ENCODE assay signal across 2 cellular contexts in the genomic region with DNA sequence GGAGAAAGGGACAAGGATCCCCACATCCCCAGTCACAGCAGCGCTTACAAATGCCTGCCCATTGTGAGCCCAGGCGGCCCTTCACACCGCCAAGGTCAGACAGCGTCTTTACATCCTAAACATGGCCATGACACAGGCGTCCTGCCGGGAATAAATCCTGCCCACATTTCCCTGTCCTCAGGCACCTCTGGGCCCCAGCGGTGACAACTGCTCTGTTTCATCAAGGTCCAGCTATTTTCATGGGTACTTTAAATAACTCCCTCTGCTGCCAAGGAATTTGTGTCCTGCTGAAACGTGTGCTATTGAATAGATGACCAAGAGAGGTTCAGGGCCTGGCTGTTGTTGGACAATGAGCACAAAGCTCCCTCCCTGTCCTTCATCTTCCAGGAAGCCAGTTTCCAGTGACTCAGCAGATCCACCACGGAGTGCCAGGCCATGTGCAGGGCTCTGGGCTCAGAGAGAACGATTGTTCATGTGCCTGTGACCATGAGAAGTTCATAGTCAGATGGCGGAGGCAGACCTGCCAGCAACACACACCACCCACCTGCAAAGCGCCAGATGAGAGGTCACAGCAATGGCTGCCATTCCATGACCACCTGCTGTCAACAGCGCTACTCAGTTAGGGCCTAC.
TF ChIP-seq lines count a peak whose summit lies in the region.

No MANE protein-coding gene starts in this region.

TF ChIP-seq in endothelial cell of umbilical vein, 7 proteins besides CTCF, POLR2A, EP300 and RAD21 (continued from another document):
- TF ChIP-seq, protein P1, sequence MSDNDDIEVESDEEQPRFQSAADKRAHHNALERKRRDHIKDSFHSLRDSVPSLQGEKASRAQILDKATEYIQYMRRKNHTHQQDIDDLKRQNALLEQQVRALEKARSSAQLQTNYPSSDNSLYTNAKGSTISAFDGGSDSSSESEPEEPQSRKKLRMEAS (IDR thresholded peaks at IDR 0.05; ENCODE audit: insufficient read depth, insufficient read length): no peak
- TF ChIP-seq POLR2AphosphoS5 (IDR thresholded peaks at IDR 0.05; ENCODE audit: insufficient read depth, low read depth, low read length): no peak
- no peak for TF ChIP-seq JUN (IDR thresholded peaks at IDR 0.05; ENCODE audit: borderline replicate concordance, insufficient read depth, insufficient read length, low read depth)
- no peak for TF ChIP-seq MYC (IDR thresholded peaks at IDR 0.05; ENCODE audit: low read depth, low read length)
- no peak for TF ChIP-seq FOS (IDR thresholded peaks at IDR 0.05; ENCODE audit: borderline replicate concordance, insufficient read depth, low read length)

TF ChIP-seq in SK-N-SH treated with all-trans-retinoic acid at 6 μM for 48 hours, 23 proteins besides CTCF, POLR2A, EP300 and RAD21 (continued from another document):
- TF ChIP-seq, protein P2, sequence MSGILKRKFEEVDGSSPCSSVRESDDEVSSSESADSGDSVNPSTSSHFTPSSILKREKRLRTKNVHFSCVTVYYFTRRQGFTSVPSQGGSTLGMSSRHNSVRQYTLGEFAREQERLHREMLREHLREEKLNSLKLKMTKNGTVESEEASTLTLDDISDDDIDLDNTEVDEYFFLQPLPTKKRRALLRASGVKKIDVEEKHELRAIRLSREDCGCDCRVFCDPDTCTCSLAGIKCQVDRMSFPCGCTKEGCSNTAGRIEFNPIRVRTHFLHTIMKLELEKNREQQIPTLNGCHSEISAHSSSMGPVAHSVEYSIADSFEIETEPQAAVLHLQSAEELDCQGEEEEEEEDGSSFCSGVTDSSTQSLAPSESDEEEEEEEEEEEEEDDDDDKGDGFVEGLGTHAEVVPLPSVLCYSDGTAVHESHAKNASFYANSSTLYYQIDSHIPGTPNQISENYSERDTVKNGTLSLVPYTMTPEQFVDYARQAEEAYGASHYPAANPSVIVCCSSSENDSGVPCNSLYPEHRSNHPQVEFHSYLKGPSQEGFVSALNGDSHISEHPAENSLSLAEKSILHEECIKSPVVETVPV (CRISPR knock-in tag; IDR thresholded peaks at IDR 0.05): no peak
- TF ChIP-seq ESRRG (CRISPR knock-in tag; IDR thresholded peaks at IDR 0.05) (no peak), ARNTL (CRISPR knock-in tag; IDR thresholded peaks at IDR 0.05; ENCODE audit: borderline replicate concordance, low read depth) (no peak), RARB (CRISPR knock-in tag; IDR thresholded peaks at IDR 0.05) (no peak), CSDC2 (CRISPR knock-in tag; IDR thresholded peaks at IDR 0.05) (no peak), ZFP3 (CRISPR knock-in tag; IDR thresholded peaks at IDR 0.05) (no peak), TCF4 (CRISPR knock-in tag; IDR thresholded peaks at IDR 0.05; ENCODE audit: borderline replicate concordance) (no peak), TOX (CRISPR knock-in tag; IDR thresholded peaks at IDR 0.05; ENCODE audit: borderline replicate concordance) (no peak)
- TF ChIP-seq, protein P3, sequence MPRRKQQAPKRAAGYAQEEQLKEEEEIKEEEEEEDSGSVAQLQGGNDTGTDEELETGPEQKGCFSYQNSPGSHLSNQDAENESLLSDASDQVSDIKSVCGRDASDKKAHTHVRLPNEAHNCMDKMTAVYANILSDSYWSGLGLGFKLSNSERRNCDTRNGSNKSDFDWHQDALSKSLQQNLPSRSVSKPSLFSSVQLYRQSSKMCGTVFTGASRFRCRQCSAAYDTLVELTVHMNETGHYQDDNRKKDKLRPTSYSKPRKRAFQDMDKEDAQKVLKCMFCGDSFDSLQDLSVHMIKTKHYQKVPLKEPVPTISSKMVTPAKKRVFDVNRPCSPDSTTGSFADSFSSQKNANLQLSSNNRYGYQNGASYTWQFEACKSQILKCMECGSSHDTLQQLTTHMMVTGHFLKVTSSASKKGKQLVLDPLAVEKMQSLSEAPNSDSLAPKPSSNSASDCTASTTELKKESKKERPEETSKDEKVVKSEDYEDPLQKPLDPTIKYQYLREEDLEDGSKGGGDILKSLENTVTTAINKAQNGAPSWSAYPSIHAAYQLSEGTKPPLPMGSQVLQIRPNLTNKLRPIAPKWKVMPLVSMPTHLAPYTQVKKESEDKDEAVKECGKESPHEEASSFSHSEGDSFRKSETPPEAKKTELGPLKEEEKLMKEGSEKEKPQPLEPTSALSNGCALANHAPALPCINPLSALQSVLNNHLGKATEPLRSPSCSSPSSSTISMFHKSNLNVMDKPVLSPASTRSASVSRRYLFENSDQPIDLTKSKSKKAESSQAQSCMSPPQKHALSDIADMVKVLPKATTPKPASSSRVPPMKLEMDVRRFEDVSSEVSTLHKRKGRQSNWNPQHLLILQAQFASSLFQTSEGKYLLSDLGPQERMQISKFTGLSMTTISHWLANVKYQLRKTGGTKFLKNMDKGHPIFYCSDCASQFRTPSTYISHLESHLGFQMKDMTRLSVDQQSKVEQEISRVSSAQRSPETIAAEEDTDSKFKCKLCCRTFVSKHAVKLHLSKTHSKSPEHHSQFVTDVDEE (CRISPR knock-in tag; IDR thresholded peaks at IDR 0.05): no peak
- TF ChIP-seq, protein P4, sequence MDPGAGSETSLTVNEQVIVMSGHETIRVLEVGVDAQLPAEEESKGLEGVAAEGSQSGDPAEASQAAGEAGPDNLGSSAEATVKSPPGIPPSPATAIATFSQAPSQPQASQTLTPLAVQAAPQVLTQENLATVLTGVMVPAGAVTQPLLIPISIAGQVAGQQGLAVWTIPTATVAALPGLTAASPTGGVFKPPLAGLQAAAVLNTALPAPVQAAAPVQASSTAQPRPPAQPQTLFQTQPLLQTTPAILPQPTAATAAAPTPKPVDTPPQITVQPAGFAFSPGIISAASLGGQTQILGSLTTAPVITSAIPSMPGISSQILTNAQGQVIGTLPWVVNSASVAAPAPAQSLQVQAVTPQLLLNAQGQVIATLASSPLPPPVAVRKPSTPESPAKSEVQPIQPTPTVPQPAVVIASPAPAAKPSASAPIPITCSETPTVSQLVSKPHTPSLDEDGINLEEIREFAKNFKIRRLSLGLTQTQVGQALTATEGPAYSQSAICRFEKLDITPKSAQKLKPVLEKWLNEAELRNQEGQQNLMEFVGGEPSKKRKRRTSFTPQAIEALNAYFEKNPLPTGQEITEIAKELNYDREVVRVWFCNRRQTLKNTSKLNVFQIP (CRISPR knock-in tag; IDR thresholded peaks at IDR 0.05; ENCODE audit: borderline replicate concordance, low read depth): no peak
- TF ChIP-seq, protein P5, sequence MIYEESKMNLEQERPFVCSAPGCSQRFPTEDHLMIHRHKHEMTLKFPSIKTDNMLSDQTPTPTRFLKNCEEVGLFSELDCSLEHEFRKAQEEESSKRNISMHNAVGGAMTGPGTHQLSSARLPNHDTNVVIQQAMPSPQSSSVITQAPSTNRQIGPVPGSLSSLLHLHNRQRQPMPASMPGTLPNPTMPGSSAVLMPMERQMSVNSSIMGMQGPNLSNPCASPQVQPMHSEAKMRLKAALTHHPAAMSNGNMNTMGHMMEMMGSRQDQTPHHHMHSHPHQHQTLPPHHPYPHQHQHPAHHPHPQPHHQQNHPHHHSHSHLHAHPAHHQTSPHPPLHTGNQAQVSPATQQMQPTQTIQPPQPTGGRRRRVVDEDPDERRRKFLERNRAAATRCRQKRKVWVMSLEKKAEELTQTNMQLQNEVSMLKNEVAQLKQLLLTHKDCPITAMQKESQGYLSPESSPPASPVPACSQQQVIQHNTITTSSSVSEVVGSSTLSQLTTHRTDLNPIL (CRISPR knock-in tag; IDR thresholded peaks at IDR 0.05; ENCODE audit: low read depth): no peak
